ENCODE assay signal across 26 cellular contexts in genomic region chr10:64959883-64960282, GRCh38.
"Had no signal": no experiment of that assay in that cellular context is flagged by ENCODE, and none has a peak within 500 bp of the region (broad histone marks: within the 10 kb centered on the region; RNA-seq: fewer than 3 reads in every experiment).

No MANE protein-coding gene starts in this region.

- H3K4me1 ChIP-seq: suprapubic skin, testis, thyroid gland, tibial artery, tibial nerve, transverse colon, upper lobe of left lung, upper lobe of right lung, uterus, vagina had no signal

- H3K9me3 ChIP-seq: suprapubic skin, testis, thoracic aorta, thyroid gland, tibial artery, tibial nerve, transverse colon, upper lobe of left lung, upper lobe of right lung, uterus, vagina had no signal

- ATAC-seq: stimulated activated effector memory CD8-positive, alpha-beta T cell treated with anti-CD3 and anti-CD28 coated beads, Interleukin-12 subunit alpha, Interleukin-12 subunit beta, amount 100 ng/mL, for 72 hours; stimulated activated memory B cell treated with anti-CD40 and anti-IgM and Interleukin-4, amounts not matched to agents 10 μg/mL and 1 μg/mL and 100 μg/mL, for 72 hours; stimulated activated naive B cell treated with anti-CD40 and anti-IgM and Interleukin-4, amounts not matched to agents 10 μg/mL and 1 μg/mL and 100 μg/mL, for 72 hours; stimulated activated naive CD8-positive, alpha-beta T cell treated with anti-CD3 and anti-CD28 coated beads, Interleukin-15, amount 100 ng/mL, for 72 hours; stimulated activated naive CD8-positive, alpha-beta T cell treated with anti-CD3 and anti-CD28 coated beads, Interleukin-15, Interleukin-2, amounts not matched to agents 100 U/mL and 50 U/mL, for 24 hours; upper lobe of right lung had no signal

- FAIRE-seq: urothelium cell line had no signal

- H3K36me3 ChIP-seq: suprapubic skin, thoracic aorta, thyroid gland, tibial artery, tibial nerve, transverse colon, upper lobe of left lung, upper lobe of right lung, uterus, vagina had no signal

- H3K4me3 ChIP-seq: suprapubic skin, testis, thoracic aorta, thyroid gland, tibial artery, tibial nerve, transverse colon, upper lobe of left lung, upper lobe of right lung, uterus, vagina had no signal

- DNase-seq: stimulated activated CD4-positive, alpha-beta T cell treated with anti-CD3 and anti-CD28 coated beads, Interleukin-2, amount 100 ng/mL, for 48 hours; stimulated activated CD4-positive, alpha-beta T cell treated with anti-CD3 and anti-CD28 coated beads, Interleukin-4, amount 100 ng/mL, for 1 hour; stimulated activated CD4-positive, alpha-beta T cell treated with anti-CD3 and anti-CD28 coated beads, Interleukin-4, amount 100 ng/mL, for 24 hours; stimulated activated CD4-positive, alpha-beta T cell treated with anti-CD3 and anti-CD28 coated beads, Interleukin-4, amount 100 ng/mL, for 4 hours; stimulated activated CD8-positive, alpha-beta memory T cell treated with anti-CD3 and anti-CD28 coated beads, Interleukin-4, amount 100 ng/mL, for 48 hours; stimulated activated naive B cell treated with anti-CD40 and anti-IgM and Interleukin-4, amounts not matched to agents 10 μg/mL and 1 μg/mL and 100 μg/mL, for 72 hours; stimulated activated naive CD4-positive, alpha-beta T cell; stimulated activated naive CD4-positive, alpha-beta T cell treated with Interleukin-2 at 50 U/mL for 16 hours; stimulated activated naive CD8-positive, alpha-beta T cell treated with anti-CD3 and anti-CD28 coated beads, Interleukin-15, amount 100 ng/mL, for 72 hours; stimulated activated naive CD8-positive, alpha-beta T cell treated with anti-CD3 and anti-CD28 coated beads, Interleukin-15, Interleukin-2, amounts not matched to agents 100 U/mL and 50 U/mL, for 24 hours; substantia nigra; testis; thyroid gland; tibial artery; transverse colon; trophoblast cell; upper lobe of left lung; upper lobe of right lung; uterus had no signal

- H3K27ac ChIP-seq: suprapubic skin, testis, thoracic aorta, thyroid gland, tibial artery, tibial nerve, transverse colon, upper lobe of left lung, upper lobe of right lung, uterus, vagina had no signal

- H3K27me3 ChIP-seq: suprapubic skin, testis, thyroid gland, tibial artery, tibial nerve, transverse colon, upper lobe of left lung, upper lobe of right lung, uterus, vagina had no signal
